1 cellular context compared by ENCODE assay signal in the genomic region with DNA sequence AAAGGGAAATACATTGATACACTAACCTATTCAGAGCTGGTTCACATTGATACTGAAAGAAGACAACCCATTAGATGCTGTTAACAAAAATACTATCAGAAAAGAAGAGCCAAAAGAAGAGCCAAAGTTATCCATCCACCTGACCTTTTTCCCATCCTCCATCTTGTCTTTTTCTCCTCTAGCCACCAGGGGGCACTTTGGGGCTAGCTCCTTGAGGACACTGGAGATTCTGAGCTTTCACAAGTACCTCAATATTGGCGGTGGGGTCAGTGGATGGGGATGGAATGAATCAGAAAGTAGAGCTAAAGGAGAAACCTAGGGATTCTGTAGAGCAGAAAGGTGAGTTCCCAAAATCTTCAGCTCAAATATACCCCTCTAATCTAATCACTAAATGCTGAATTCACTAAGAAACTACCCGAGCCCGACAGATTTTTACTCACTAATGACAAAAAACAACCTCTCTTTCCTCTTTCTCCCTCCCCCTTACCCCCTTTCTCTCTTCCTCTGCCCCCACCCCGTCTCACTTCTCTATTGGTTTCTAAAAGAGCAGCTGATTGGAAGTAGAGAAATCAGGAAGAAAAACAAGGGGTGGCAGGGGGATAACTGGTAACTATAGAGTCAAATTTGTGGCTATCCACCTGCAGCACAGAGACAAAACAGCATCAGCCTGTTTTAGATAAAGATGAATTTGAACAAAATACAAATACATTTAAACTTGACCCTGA.
TF ChIP-seq lines count a peak whose summit lies in the region.

No MANE protein-coding gene starts in this region.

TF ChIP-seq in HepG2, 621 proteins besides CTCF, POLR2A, EP300 and RAD21 (continued from another document):
- TF ChIP-seq, protein P1, sequence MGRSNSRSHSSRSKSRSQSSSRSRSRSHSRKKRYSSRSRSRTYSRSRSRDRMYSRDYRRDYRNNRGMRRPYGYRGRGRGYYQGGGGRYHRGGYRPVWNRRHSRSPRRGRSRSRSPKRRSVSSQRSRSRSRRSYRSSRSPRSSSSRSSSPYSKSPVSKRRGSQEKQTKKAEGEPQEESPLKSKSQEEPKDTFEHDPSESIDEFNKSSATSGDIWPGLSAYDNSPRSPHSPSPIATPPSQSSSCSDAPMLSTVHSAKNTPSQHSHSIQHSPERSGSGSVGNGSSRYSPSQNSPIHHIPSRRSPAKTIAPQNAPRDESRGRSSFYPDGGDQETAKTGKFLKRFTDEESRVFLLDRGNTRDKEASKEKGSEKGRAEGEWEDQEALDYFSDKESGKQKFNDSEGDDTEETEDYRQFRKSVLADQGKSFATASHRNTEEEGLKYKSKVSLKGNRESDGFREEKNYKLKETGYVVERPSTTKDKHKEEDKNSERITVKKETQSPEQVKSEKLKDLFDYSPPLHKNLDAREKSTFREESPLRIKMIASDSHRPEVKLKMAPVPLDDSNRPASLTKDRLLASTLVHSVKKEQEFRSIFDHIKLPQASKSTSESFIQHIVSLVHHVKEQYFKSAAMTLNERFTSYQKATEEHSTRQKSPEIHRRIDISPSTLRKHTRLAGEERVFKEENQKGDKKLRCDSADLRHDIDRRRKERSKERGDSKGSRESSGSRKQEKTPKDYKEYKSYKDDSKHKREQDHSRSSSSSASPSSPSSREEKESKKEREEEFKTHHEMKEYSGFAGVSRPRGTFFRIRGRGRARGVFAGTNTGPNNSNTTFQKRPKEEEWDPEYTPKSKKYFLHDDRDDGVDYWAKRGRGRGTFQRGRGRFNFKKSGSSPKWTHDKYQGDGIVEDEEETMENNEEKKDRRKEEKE (IDR thresholded peaks at IDR 0.05), result no peak
- TF ChIP-seq SIX1 (CRISPR knock-in tag; IDR thresholded peaks at IDR 0.05; ENCODE audit: borderline replicate concordance) (no peak), STAT5B (CRISPR knock-in tag; IDR thresholded peaks at IDR 0.05) (no peak)
- TF ChIP-seq, protein P2, sequence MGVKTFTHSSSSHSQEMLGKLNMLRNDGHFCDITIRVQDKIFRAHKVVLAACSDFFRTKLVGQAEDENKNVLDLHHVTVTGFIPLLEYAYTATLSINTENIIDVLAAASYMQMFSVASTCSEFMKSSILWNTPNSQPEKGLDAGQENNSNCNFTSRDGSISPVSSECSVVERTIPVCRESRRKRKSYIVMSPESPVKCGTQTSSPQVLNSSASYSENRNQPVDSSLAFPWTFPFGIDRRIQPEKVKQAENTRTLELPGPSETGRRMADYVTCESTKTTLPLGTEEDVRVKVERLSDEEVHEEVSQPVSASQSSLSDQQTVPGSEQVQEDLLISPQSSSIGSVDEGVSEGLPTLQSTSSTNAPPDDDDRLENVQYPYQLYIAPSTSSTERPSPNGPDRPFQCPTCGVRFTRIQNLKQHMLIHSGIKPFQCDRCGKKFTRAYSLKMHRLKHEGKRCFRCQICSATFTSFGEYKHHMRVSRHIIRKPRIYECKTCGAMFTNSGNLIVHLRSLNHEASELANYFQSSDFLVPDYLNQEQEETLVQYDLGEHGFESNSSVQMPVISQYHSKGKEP (CRISPR knock-in tag; IDR thresholded peaks at IDR 0.05), result no peak
- TF ChIP-seq, protein P3, sequence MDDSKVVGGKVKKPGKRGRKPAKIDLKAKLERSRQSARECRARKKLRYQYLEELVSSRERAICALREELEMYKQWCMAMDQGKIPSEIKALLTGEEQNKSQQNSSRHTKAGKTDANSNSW (CRISPR knock-in tag; IDR thresholded peaks at IDR 0.05; ENCODE audit: borderline replicate concordance), result no peak
